In genomic region chr6:53752856-53753255, GRCh38 we compare ENCODE assay signal across 19 cellular contexts. TPM values are rescaled to one million over a fixed set of nuclear protein-coding genes. Genes with fewer than 3 reads are reported as not detected.
DNase-seq lines count a peak whose midpoint lies in the region; ATAC-seq and TF ChIP-seq lines count a peak whose summit lies in the region.
"Had no signal": no experiment of that assay in that cellular context is flagged by ENCODE, and none has a peak within 500 bp of the region (broad histone marks: within the 10 kb centered on the region; RNA-seq: fewer than 3 reads in every experiment).

No MANE protein-coding gene starts in this region.

- no peaks in the 10 kb centered on the region for H3K9me3 Mint-ChIP-seq in naive thymus-derived CD8-positive, alpha-beta T cell
- H3K9me3 Mint-ChIP-seq: activated T-cell treated with anti-CD3 and anti-CD28 coated beads, Interleukin-2, amount 50 U/mL, for 24 hours; CD8-positive, alpha-beta memory T cell; dendritic cell treated with granulocyte-macrophage colony-stimulating factor and Interleukin-4, amounts not matched to agents 40 ng/mL and 50 ng/mL, for 4 days; natural killer cell treated with Interleukin-12 subunit alpha and Interleukin-12 subunit beta and Interleukin-15 and Interleukin-18, amount 100 ng/mL, for 72 hours had no signal

- no peaks in the 10 kb centered on the region for H3K79me2 ChIP-seq in smooth muscle cell (ENCODE audit: low read depth)

- H3K27me3 ChIP-seq in smooth muscle cell (ENCODE audit: low read depth) = no peaks in the 10 kb centered on the region
- no peaks in the 10 kb centered on the region for H3K27me3 ChIP-seq in uterus
- no peaks in the 10 kb centered on the region for H3K27me3 ChIP-seq in effector memory CD4-positive, alpha-beta T cell (replicated peaks; ENCODE audit: control insufficient read depth, insufficient read depth, low read length, poor library complexity, severe bottlenecking)

- no peak overlapping the region for H3K4me2 ChIP-seq in smooth muscle cell

- H3K4me3 ChIP-seq in fibroblast of mammary gland (ENCODE audit: control insufficient read depth, low read depth, low read length) = no peak overlapping the region
- no peak overlapping the region for H3K4me3 ChIP-seq in smooth muscle cell
- H3K4me3 ChIP-seq in uterus = no peak overlapping the region
- no peak overlapping the region for H3K4me3 ChIP-seq in effector memory CD4-positive, alpha-beta T cell (ENCODE audit: insufficient read depth, low read depth, low read length, poor library complexity, severe bottlenecking)
- H3K4me3 ChIP-seq: left ventricle myocardium inferior had no signal

- no peaks in the 10 kb centered on the region for H3K4me1 ChIP-seq in smooth muscle cell (ENCODE audit: low read depth)
- no peaks in the 10 kb centered on the region for H3K4me1 ChIP-seq in uterus
- H3K4me1 ChIP-seq in effector memory CD4-positive, alpha-beta T cell (ENCODE audit: control insufficient read depth, insufficient read depth, low read length, poor library complexity, severe bottlenecking) = no peaks in the 10 kb centered on the region
- H3K4me1 ChIP-seq: left ventricle myocardium inferior had no signal

- TF ChIP-seq POLR2A in uterus (IDR thresholded peaks at IDR 0.05) = no peak

- no peaks in the 10 kb centered on the region for H3F3A ChIP-seq in smooth muscle cell (ENCODE audit: low read depth)

- no peaks in the 10 kb centered on the region for H3K36me3 Mint-ChIP-seq in naive thymus-derived CD8-positive, alpha-beta T cell
- H3K36me3 Mint-ChIP-seq: CD8-positive, alpha-beta memory T cell; natural killer cell treated with Interleukin-12 subunit alpha and Interleukin-12 subunit beta and Interleukin-15 and Interleukin-18, amount 100 ng/mL, for 72 hours had no signal

- TF ChIP-seq CTCF in fibroblast of mammary gland (conservative IDR thresholded peaks at IDR 0.05; ENCODE audit: control insufficient read depth, insufficient read depth, low read depth, low read length) (no peak), smooth muscle cell (IDR thresholded peaks at IDR 0.05; ENCODE audit: borderline replicate concordance, insufficient read depth, poor library complexity, severe bottlenecking) (no peak), uterus (IDR thresholded peaks at IDR 0.05) (no peak)

- H3K27me3 Mint-ChIP-seq in naive thymus-derived CD8-positive, alpha-beta T cell = peaks cover 0 to 3% (median 0%) of the 10 kb centered on the region in 5 donors
- H3K27me3 Mint-ChIP-seq: dendritic cell treated with granulocyte-macrophage colony-stimulating factor and Interleukin-4, amounts not matched to agents 40 ng/mL and 50 ng/mL, for 4 days had no signal

- intact Hi-C loops in uterus (cut with DNase I; ENCODE audit: low total_unique reads) = no loop called here

- no peaks in the 10 kb centered on the region for H3K4me1 Mint-ChIP-seq in naive thymus-derived CD8-positive, alpha-beta T cell
- H3K4me1 Mint-ChIP-seq: CD8-positive, alpha-beta memory T cell had no signal

- H3K4me3 Mint-ChIP-seq in naive thymus-derived CD8-positive, alpha-beta T cell = no peak overlapping the region
- H3K4me3 Mint-ChIP-seq: activated T-cell treated with anti-CD3 and anti-CD28 coated beads, Interleukin-2, amount 50 U/mL, for 24 hours; CD8-positive, alpha-beta memory T cell; dendritic cell treated with granulocyte-macrophage colony-stimulating factor and Interleukin-4, amounts not matched to agents 40 ng/mL and 50 ng/mL, for 4 days; natural killer cell treated with Interleukin-12 subunit alpha and Interleukin-12 subunit beta and Interleukin-15 and Interleukin-18, amount 100 ng/mL, for 72 hours had no signal

- POLR2A ChIA-PET in naive thymus-derived CD8-positive, alpha-beta T cell (lab: Charles Lee) = no interaction called here

- DNase-seq in H4 (ENCODE audit: low spot score) (peak; percentile 45), amniotic stem cell (lab: John Stamatoyannopoulos, UW) (peak; percentile 40), fibroblast of mammary gland (ENCODE audit: low read depth) (peak; percentile 45), smooth muscle cell (lab: John Stamatoyannopoulos, UW; ENCODE audit: unreplicated experiment) (no peak), uterus (no peak), MV-4-11 (lab: John Stamatoyannopoulos, UW) (no peak)
- DNase-seq in effector memory CD4-positive, alpha-beta T cell = no peak
- no peak for DNase-seq in naive thymus-derived CD8-positive, alpha-beta T cell
- DNase-seq: activated CD4-positive, alpha-beta T cell treated with anti-CD3 and anti-CD28 coated beads for 48 hours; activated T-cell treated with anti-CD3 and anti-CD28 coated beads, Interleukin-2, amount 50 U/mL, for 24 hours; CD8-positive, alpha-beta memory T cell; GDM1; head of caudate nucleus; left ventricle myocardium inferior; NCI-H1105 treated with DMSO at 0.1 percent for 48 hours; NCI-H446; stimulated activated CD4-positive, alpha-beta T cell treated with anti-CD3 and anti-CD28 coated beads, Interleukin-4, amount 100 ng/mL, for 24 hours had no signal

- H3K27ac ChIP-seq in smooth muscle cell (ENCODE audit: low read depth) (peak overlapping the region; percentile 32), uterus (no peak overlapping the region)
- no peak overlapping the region for H3K27ac ChIP-seq in effector memory CD4-positive, alpha-beta T cell (ENCODE audit: insufficient read depth, low read length, poor library complexity, severe bottlenecking)
- H3K27ac ChIP-seq: left ventricle myocardium inferior had no signal

- 95% methylated on average over 4 of the region's 4 CpGs for WGBS in smooth muscle cell (ENCODE audit: low lambda C conversion rate)

- H4K20me1 ChIP-seq in smooth muscle cell (ENCODE audit: low read depth) = no peaks in the 10 kb centered on the region

- ATAC-seq in naive thymus-derived CD8-positive, alpha-beta T cell = no peak
- ATAC-seq: natural killer cell treated with Interleukin-12 subunit alpha and Interleukin-12 subunit beta and Interleukin-15 and Interleukin-18, amount 100 ng/mL, for 72 hours had no signal

- H3K36me3 ChIP-seq in smooth muscle cell (ENCODE audit: low read depth) (no peaks in the 10 kb centered on the region), uterus (no peaks in the 10 kb centered on the region)
- no peaks in the 10 kb centered on the region for H3K36me3 ChIP-seq in effector memory CD4-positive, alpha-beta T cell (ENCODE audit: control insufficient read depth, insufficient read depth, low read length)
- H3K36me3 ChIP-seq: left ventricle myocardium inferior had no signal

- H3K27ac Mint-ChIP-seq in naive thymus-derived CD8-positive, alpha-beta T cell = no peak overlapping the region
- H3K27ac Mint-ChIP-seq: activated T-cell treated with anti-CD3 and anti-CD28 coated beads, Interleukin-2, amount 50 U/mL, for 24 hours; CD8-positive, alpha-beta memory T cell; dendritic cell treated with granulocyte-macrophage colony-stimulating factor and Interleukin-4, amounts not matched to agents 40 ng/mL and 50 ng/mL, for 4 days; natural killer cell treated with Interleukin-12 subunit alpha and Interleukin-12 subunit beta and Interleukin-15 and Interleukin-18, amount 100 ng/mL, for 72 hours had no signal

- no peak overlapping the region for H3K9ac ChIP-seq in smooth muscle cell (ENCODE audit: low read depth)

- H2AFZ ChIP-seq in smooth muscle cell (ENCODE audit: low read depth) = no peak overlapping the region

- H3K9me3 ChIP-seq in smooth muscle cell (replicated peaks; ENCODE audit: low read depth) (no peaks in the 10 kb centered on the region), uterus (no peaks in the 10 kb centered on the region)
- H3K9me3 ChIP-seq in effector memory CD4-positive, alpha-beta T cell (ENCODE audit: control insufficient read depth, low read length) = no peaks in the 10 kb centered on the region
- H3K9me3 ChIP-seq: left ventricle myocardium inferior had no signal

RNA-seq across cellular contexts. Expression of gene LRRC1, which starts 41.9 kb away (rescaled TPM):
- 7.9 and 10.3 TPM in 2 replicates for total RNA-seq in H4 (2014; rRNA removed; shearing (Covaris generic))
- total RNA-seq in smooth muscle cell = 19.9 and 24.0 TPM in 2 replicates
- polyA plus RNA-seq in smooth muscle cell = 11.8 and 14.6 TPM in 2 replicates
- total RNA-seq in uterus = 10 to 100 TPM in 3 of 4 donors, 1 to 10 TPM in 1; 4.4 to 39.7 (median 17.7) TPM
- total RNA-seq in naive thymus-derived CD8-positive, alpha-beta T cell = 1 to 10 TPM; 2.5 to 3.8 TPM
- polyA plus RNA-seq in naive thymus-derived CD8-positive, alpha-beta T cell = 1 to 10 TPM in 2 of 3 donors, under 1 TPM in 1; 0.73 to 1.7 (median 1.5) TPM

Comparison
In these comparisons a context has a peak if more than half of its experiments do, and no peak if none do; other contexts are left out.
1. DNase-seq: peak in H4 (single experiment), amniotic stem cell (single experiment) and fibroblast of mammary gland (single experiment); none in smooth muscle cell (single experiment), uterus (0 of 2), MV-4-11 (single experiment), effector memory CD4-positive, alpha-beta T cell (0 of 3) and naive thymus-derived CD8-positive, alpha-beta T cell (0 of 10).